8 cellular contexts compared by ENCODE assay signal in the genomic region with DNA sequence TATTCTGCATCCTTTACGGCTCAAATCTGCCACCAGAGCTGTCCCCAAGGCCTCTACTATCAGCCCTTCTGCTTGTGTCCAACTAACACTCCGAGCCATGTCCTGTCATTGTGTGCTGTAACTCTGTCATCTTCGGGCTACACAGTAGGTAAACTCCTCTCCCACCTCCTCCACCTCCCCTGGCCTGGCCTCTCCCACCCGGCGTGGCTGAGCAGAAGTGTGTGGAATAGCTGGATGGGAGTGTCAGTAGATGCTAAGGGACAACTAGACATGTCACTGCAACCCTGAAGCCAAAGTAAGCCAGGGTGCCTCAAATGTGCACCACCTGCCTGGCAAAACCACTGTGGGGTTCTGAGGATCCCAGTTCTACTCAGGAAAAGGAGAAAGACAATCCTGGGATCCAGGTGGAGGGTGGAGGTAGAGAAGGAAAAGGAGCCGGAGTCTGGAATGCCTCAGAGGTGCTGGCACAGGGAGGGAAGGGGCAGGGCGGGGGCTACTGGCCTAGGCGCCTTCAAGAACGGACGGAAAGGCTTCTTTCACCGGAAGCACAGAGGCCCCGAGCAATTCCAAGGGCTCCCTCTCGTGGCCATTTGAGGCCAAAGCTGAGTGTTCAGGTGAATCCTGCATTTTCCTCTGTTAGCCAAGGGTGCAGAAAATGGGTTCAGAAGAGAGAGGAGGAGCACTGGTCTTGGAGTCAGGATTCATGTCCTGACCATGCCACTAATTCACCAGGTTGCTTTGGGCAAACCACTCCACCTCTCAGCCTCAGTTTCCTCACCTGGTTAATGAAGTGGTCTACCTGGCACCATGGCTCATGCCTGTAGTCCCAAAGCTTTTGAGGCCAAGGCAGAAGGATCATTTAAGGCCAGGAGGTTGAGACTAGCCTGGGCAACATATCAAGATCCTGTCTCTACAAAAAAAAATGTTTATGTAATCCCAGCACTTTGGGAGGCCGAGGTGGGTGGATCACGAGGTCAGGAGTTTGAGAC. TPM values are rescaled to one million over a fixed set of nuclear protein-coding genes. Genes with fewer than 3 reads are reported as not detected.
DNase-seq lines count a peak whose midpoint lies in the region; ATAC-seq and TF ChIP-seq lines count a peak whose summit lies in the region.

No MANE protein-coding gene starts in this region.

- ATAC-seq in GM21529 (IDR thresholded peaks at IDR 0.05; ENCODE audit: unreplicated experiment) (peak; percentile 86), HG03565 (IDR thresholded peaks at IDR 0.05; ENCODE audit: unreplicated experiment) (no peak)

- H3K27me3 ChIP-seq in brain microvascular endothelial cell (replicated peaks) (no peaks in the 10 kb centered on the region), kidney epithelial cell (ENCODE audit: control insufficient read depth, insufficient read depth, low read length) (peaks cover 2% of the 10 kb centered on the region)

- no peaks in the 10 kb centered on the region for H3K36me3 ChIP-seq in brain microvascular endothelial cell (replicated peaks)
- H3K36me3 ChIP-seq in kidney epithelial cell (ENCODE audit: control insufficient read depth, insufficient read depth, low read length) = no peaks in the 10 kb centered on the region

- TF ChIP-seq CTCF in brain microvascular endothelial cell (IDR thresholded peaks at IDR 0.05; ENCODE audit: low read depth, low read length, missing control alignments) = peak; percentile 86
- peak; percentile 74 for TF ChIP-seq CTCF in kidney epithelial cell (IDR thresholded peaks at IDR 0.05; ENCODE audit: insufficient read depth, low read length, poor library complexity, severe bottlenecking)

- DNase-seq in COLO829 (ENCODE audit: low spot score) (peak; percentile 97), NCI-H1105 (lab: John Stamatoyannopoulos, UW) (peak; percentile 46), T-helper 1 cell (peak in 3 of 5 donors; percentile 22 to 69 (median 39)), brain microvascular endothelial cell (peak; percentile 25), kidney epithelial cell (ENCODE audit: low read depth) (no peak)
- DNase-seq in stimulated activated CD4-positive, alpha-beta T cell treated with anti-CD3 and anti-CD28 coated beads, TNF-alpha, amount 100 ng/mL, for 48 hours (ENCODE audit: low read depth in 3 of 3) = peak; percentile 36 to 59 (median 44)

- in situ Hi-C loops in brain microvascular endothelial cell (cut with HindIII; ENCODE audit: low pct_ligation_motif_present, low sequenced_read_pairs) = no loop called here

- no peak overlapping the region for H3K4me3 ChIP-seq in brain microvascular endothelial cell (ENCODE audit: low read depth, low read length)
- H3K4me3 ChIP-seq in kidney epithelial cell (ENCODE audit: low read depth, low read length) = no peak overlapping the region

- H3K27ac ChIP-seq in brain microvascular endothelial cell = no peak overlapping the region

RNA-seq across cellular contexts. Expression of gene FAM181A, which starts 20.5 kb away (rescaled TPM):
- not detected in 2 replicates for total RNA-seq in kidney epithelial cell
